In the genomic region with DNA sequence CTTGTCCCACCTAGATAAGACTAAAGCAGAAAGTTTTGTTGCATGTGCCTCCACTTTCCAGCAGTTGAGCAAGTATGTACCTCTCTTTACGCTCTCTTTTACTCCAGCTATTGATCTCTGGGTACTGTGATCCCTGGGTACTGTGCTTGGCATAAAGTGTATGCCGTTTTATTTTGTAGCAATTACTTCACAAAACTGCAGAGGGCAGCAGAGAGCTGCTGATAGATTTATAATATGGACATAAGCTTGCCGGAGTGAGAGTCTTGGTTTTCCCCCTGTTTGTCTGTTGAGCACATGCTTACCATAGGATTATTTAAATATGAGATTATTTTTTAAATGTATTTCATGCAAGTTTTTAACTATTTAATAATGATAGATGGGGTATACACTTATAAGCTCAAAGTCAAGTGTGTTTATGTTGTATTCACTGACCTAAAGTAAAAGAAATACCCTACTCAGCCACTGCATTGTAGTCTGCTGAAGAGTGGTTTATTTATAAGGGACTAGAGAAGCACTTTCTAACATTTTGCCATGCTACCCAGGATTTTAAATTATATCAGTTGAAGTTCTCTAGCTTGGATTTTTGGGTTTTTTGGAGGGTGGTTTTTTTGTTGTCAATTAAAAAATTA, we compare ENCODE assay signal across 1 cellular context.
TF ChIP-seq lines count a peak whose summit lies in the region.

No MANE protein-coding gene starts in this region.

TF ChIP-seq in GM23338, 12 proteins besides CTCF, POLR2A, EP300 and RAD21 (continued from another document):
- no peak for TF ChIP-seq ZNF462 (CRISPR knock-in tag; IDR thresholded peaks at IDR 0.05)
